ENCODE assay signal across 14 cellular contexts in the genomic region with DNA sequence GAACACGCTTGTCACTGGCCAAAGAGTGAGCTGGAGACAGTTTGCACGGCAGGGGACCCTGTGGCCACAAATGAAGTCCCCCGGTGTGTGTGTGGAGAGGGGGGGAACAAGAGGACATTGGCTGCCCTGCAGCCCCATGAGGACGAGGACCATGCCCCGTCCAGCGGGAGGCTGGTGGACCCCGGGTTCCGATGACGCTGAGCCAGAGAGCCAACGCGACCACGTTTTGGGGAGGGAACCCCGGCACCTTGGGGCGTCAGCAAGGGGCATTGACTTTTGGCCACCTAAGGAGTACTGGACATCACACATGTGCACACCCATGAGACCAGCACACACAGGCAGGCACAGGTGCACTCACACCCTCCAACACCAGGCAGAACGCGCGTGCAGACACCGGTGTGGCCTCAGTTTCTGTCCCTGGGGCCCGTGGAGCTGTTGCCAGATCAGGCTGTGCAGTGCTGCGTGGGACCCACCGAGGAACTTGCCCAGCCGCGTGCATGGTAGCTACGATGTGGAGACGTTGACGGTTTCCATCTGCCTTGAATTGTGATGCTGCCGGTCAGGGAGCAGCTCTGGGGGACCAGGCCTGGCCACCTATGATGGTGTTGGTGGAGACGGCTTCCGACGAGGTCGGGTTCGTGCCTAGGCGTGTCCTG.
"Had no signal": no experiment of that assay in that cellular context is flagged by ENCODE, and none has a peak within 500 bp of the region (broad histone marks: within the 10 kb centered on the region; RNA-seq: fewer than 3 reads in every experiment).

No MANE protein-coding gene starts in this region.

- H3K36me3 ChIP-seq: cardiac muscle cell, prostate gland, sigmoid colon had no signal

- H3K27me3 ChIP-seq: cardiac muscle cell had no signal

- DNase-seq: activated CD4-positive, alpha-beta memory T cell treated with anti-CD3 and anti-CD28 coated beads for 36 hours; activated CD4-positive, CD25-positive, alpha-beta regulatory T cell treated with anti-CD3 and anti-CD28 coated beads, Interleukin-2, amount 50 U/mL, for 72 hours; activated CD8-positive, alpha-beta memory T cell treated with anti-CD3 and anti-CD28 coated beads, Interleukin-2, amount 50 U/mL, for 48 hours; activated naive CD4-positive, alpha-beta T cell treated with Interleukin-2 at 50 U/mL for 16 hours; effector CD8-positive, alpha-beta T cell; midbrain; naive B cell; sigmoid colon; stimulated activated CD4-positive, alpha-beta T cell treated with anti-CD3 and anti-CD28 coated beads, Interleukin-2, amount 100 ng/mL, for 48 hours; stimulated activated CD8-positive, alpha-beta memory T cell treated with anti-CD3 and anti-CD28 coated beads, Interleukin-4, amount 100 ng/mL, for 48 hours had no signal

- H3K27ac ChIP-seq: cardiac muscle cell, coronary artery, prostate gland, sigmoid colon had no signal

- H3K4me3 ChIP-seq: cardiac muscle cell, coronary artery, lung, prostate gland, sigmoid colon had no signal

- H3K4me1 ChIP-seq: sigmoid colon had no signal

- H3K9me3 ChIP-seq: prostate gland, sigmoid colon had no signal
